In genomic region chr2:72135921-72136320, GRCh38 we compare ENCODE assay signal across 17 cellular contexts. TPM values are rescaled to one million over a fixed set of nuclear protein-coding genes. Genes with fewer than 3 reads are reported as not detected.
"Had no signal": no experiment of that assay in that cellular context is flagged by ENCODE, and none has a peak within 500 bp of the region (broad histone marks: within the 10 kb centered on the region; RNA-seq: fewer than 3 reads in every experiment).

No MANE protein-coding gene starts in this region.

- DNase-seq: colonic mucosa; dermis blood vessel endothelial cell; foreskin melanocyte; left cardiac atrium; retina; stimulated activated CD4-positive, alpha-beta T cell treated with anti-CD3 and anti-CD28 coated beads, Interleukin-2, amount 100 ng/mL, for 24 hours; stimulated activated CD4-positive, alpha-beta T cell treated with anti-CD3 and anti-CD28 coated beads, Interleukin-4, amount 100 ng/mL, for 4 hours; stimulated activated naive B cell treated with anti-CD40 and anti-IgM and Interleukin-4, amounts not matched to agents 10 μg/mL and 1 μg/mL and 100 μg/mL, for 72 hours; stimulated activated naive CD8-positive, alpha-beta T cell treated with anti-CD3 and anti-CD28 coated beads, Interleukin-15, amount 100 ng/mL, for 72 hours; trophoblast cell; uterus had no signal

- H3K27me3 ChIP-seq: colonic mucosa, hepatocyte, uterus had no signal

- H3K27ac Mint-ChIP-seq: natural killer cell treated with Interleukin-12 subunit alpha and Interleukin-12 subunit beta and Interleukin-15 and Interleukin-18, amount 100 ng/mL, for 72 hours; stimulated activated naive B cell treated with anti-CD40 and anti-IgM and Interleukin-4, amounts not matched to agents 10 μg/mL and 1 μg/mL and 100 μg/mL, for 72 hours had no signal

- H3K27ac ChIP-seq: colonic mucosa, hepatocyte, parathyroid adenoma, psoas muscle, thoracic aorta, uterus had no signal

- H3K9me3 ChIP-seq: colonic mucosa, psoas muscle, thoracic aorta, uterus had no signal

- H3K4me1 ChIP-seq: colonic mucosa, parathyroid adenoma, uterus had no signal

- H3K27me3 Mint-ChIP-seq: natural killer cell treated with Interleukin-12 subunit alpha and Interleukin-12 subunit beta and Interleukin-15 and Interleukin-18, amount 100 ng/mL, for 72 hours had no signal

- H3K36me3 ChIP-seq: colonic mucosa, thoracic aorta, uterus had no signal

- ATAC-seq: left cardiac atrium; natural killer cell treated with Interleukin-12 subunit alpha and Interleukin-12 subunit beta and Interleukin-15 and Interleukin-18, amount 100 ng/mL, for 72 hours; psoas muscle; stimulated activated naive B cell treated with anti-CD40 and anti-IgM and Interleukin-4, amounts not matched to agents 10 μg/mL and 1 μg/mL and 100 μg/mL, for 72 hours; stimulated activated naive CD8-positive, alpha-beta T cell treated with anti-CD3 and anti-CD28 coated beads, Interleukin-15, amount 100 ng/mL, for 72 hours had no signal

- H3K4me3 ChIP-seq: colonic mucosa, hepatocyte, psoas muscle, skin epidermis, thoracic aorta, uterus had no signal

- H3K4me3 Mint-ChIP-seq: natural killer cell treated with Interleukin-12 subunit alpha and Interleukin-12 subunit beta and Interleukin-15 and Interleukin-18, amount 100 ng/mL, for 72 hours; stimulated activated naive B cell treated with anti-CD40 and anti-IgM and Interleukin-4, amounts not matched to agents 10 μg/mL and 1 μg/mL and 100 μg/mL, for 72 hours; stimulated activated naive CD8-positive, alpha-beta T cell treated with anti-CD3 and anti-CD28 coated beads, Interleukin-15, amount 100 ng/mL, for 72 hours had no signal

- H3K9me3 Mint-ChIP-seq: natural killer cell treated with Interleukin-12 subunit alpha and Interleukin-12 subunit beta and Interleukin-15 and Interleukin-18, amount 100 ng/mL, for 72 hours; stimulated activated naive B cell treated with anti-CD40 and anti-IgM and Interleukin-4, amounts not matched to agents 10 μg/mL and 1 μg/mL and 100 μg/mL, for 72 hours; stimulated activated naive CD8-positive, alpha-beta T cell treated with anti-CD3 and anti-CD28 coated beads, Interleukin-15, amount 100 ng/mL, for 72 hours had no signal

- H3K36me3 Mint-ChIP-seq: natural killer cell treated with Interleukin-12 subunit alpha and Interleukin-12 subunit beta and Interleukin-15 and Interleukin-18, amount 100 ng/mL, for 72 hours; stimulated activated naive B cell treated with anti-CD40 and anti-IgM and Interleukin-4, amounts not matched to agents 10 μg/mL and 1 μg/mL and 100 μg/mL, for 72 hours had no signal

RNA-seq across cellular contexts. Expression of gene CYP26B1, which starts 11.7 kb away (rescaled TPM):
- total RNA-seq: natural killer cell treated with Interleukin-12 subunit alpha and Interleukin-12 subunit beta and Interleukin-15 and Interleukin-18, amount 100 ng/mL, for 72 hours had no signal
